In genomic region chr10:11245510-11245909, GRCh38 we compare ENCODE assay signal across 10 cellular contexts.
A peak's percentile ranks its signal among the peaks of the same experiment; 100 is the strongest.
DNase-seq lines count a peak whose midpoint lies in the region; ATAC-seq and TF ChIP-seq lines count a peak whose summit lies in the region.
"Had no signal": no experiment of that assay in that cellular context is flagged by ENCODE, and none has a peak within 500 bp of the region (broad histone marks: within the 10 kb centered on the region; RNA-seq: fewer than 3 reads in every experiment).

No MANE protein-coding gene starts in this region.

- TF ChIP-seq POLR2A in spleen (IDR thresholded peaks at IDR 0.05): no peak

- H3K27ac ChIP-seq in spleen: peak overlapping the region in 4 of 8 donors; percentile 65 to 83 (median 75)
- H3K27ac ChIP-seq: parathyroid adenoma had no signal

- H3K27me3 ChIP-seq in spleen (replicated peaks in 1 of 7): no peaks in the 10 kb centered on the region

- H3K36me3 ChIP-seq in spleen: peaks cover 0 to 74% (median 17%) of the 10 kb centered on the region in 6 donors

- peak overlapping the region in 1 of 8 donors; percentile 19 for H3K4me3 ChIP-seq in spleen

- no peaks in the 10 kb centered on the region for H3K9me3 ChIP-seq in spleen

- DNase-seq in NCI-H345 treated with DMSO at 0.1 percent for 48 hours (lab: John Stamatoyannopoulos, UW; ENCODE audit: unreplicated experiment): no peak
- no peak for DNase-seq in spleen
- DNase-seq in HCEC 1CT: no peak
- DNase-seq in Right ventricle myocardium superior: no peak
- DNase-seq: NK-92 treated with Interleukin-12 subunit alpha and Interleukin-12 subunit beta, amount 100 ng/mL, for 24 hours had no signal

- intact Hi-C loops in spleen (cut with DNase I; ENCODE audit: low total_unique reads): no loop called here
- intact Hi-C loops in Right ventricle myocardium superior (cut with DNase I): no loop called here

- no peak for TF ChIP-seq CTCF in spleen (IDR thresholded peaks at IDR 0.05 in 8 of 11, conservative IDR thresholded peaks at IDR 0.05 in 3 of 11)

- peaks cover 44 to 100% (median 85%) of the 10 kb centered on the region in 6 donors for H3K4me1 ChIP-seq in spleen
- H3K4me1 ChIP-seq: parathyroid adenoma had no signal

- ATAC-seq in GM18511 (IDR thresholded peaks at IDR 0.05; ENCODE audit: unreplicated experiment) (peak; percentile 40), GM21423 (IDR thresholded peaks at IDR 0.05; ENCODE audit: unreplicated experiment) (peak; percentile 41), HG03442 (IDR thresholded peaks at IDR 0.05; ENCODE audit: unreplicated experiment) (peak; percentile 39), esophagus mucosa (peak; percentile 54), Right ventricle myocardium superior (ENCODE audit: poor library complexity) (no peak)

- WGBS in spleen, 5 donors: 52 to 88% (median 65%) methylated on average over 8 of the region's 8 CpGs
